12 cellular contexts compared by ENCODE assay signal in genomic region chr5:67305913-67306710, GRCh38.
DNase-seq lines count a peak whose midpoint lies in the region; ATAC-seq and TF ChIP-seq lines count a peak whose summit lies in the region.
"Had no signal": no experiment of that assay in that cellular context is flagged by ENCODE, and none has a peak within 500 bp of the region (broad histone marks: within the 10 kb centered on the region; RNA-seq: fewer than 3 reads in every experiment).

No MANE protein-coding gene starts in this region.

- no peak overlapping the region for H2AK5ac ChIP-seq in mesenchymal stem cell (ENCODE audit: low read length, severe bottlenecking)

- no peak for DNase-seq in breast epithelium (ENCODE audit: low spot score in 2 of 2)
- peak; percentile 47 for DNase-seq in mesenchymal stem cell
- DNase-seq in globus pallidus (ENCODE audit: low spot score) = no peak
- DNase-seq in NCI-H1092 (lab: John Stamatoyannopoulos, UW) = no peak
- no peak for DNase-seq in T-helper 17 cell
- DNase-seq: effector CD4-positive, alpha-beta T cell; NCI-H82; T1000 had no signal

- TF ChIP-seq CTCF in Loucy (conservative IDR thresholded peaks at IDR 0.05; ENCODE audit: low read length) = no peak
- no peak for TF ChIP-seq CTCF in breast epithelium (IDR thresholded peaks at IDR 0.05)

- no peaks in the 10 kb centered on the region for H3K27me3 Mint-ChIP-seq in T-helper 17 cell

- H3K79me1 ChIP-seq in mesenchymal stem cell (replicated peaks; ENCODE audit: low read length, poor library complexity, severe bottlenecking) = no peaks in the 10 kb centered on the region

- H4K8ac ChIP-seq in mesenchymal stem cell (ENCODE audit: low read length) = peak overlapping the region; percentile 87

- no peak overlapping the region for H3K27ac Mint-ChIP-seq in T-helper 17 cell

- no peaks in the 10 kb centered on the region for H3K9me2 ChIP-seq in Loucy (replicated peaks; ENCODE audit: low read depth, low read length)

- no peak overlapping the region for H3K4me3 Mint-ChIP-seq in T-helper 17 cell

- H2BK5ac ChIP-seq in mesenchymal stem cell (ENCODE audit: low read depth, low read length, poor library complexity, severe bottlenecking) = no peak overlapping the region

- peak overlapping the region; percentile 90 to 94 for H3K18ac ChIP-seq in mesenchymal stem cell (ENCODE audit: low read depth in 1 of 2, low read length in 2 of 2)

- H3K4me2 ChIP-seq in BLaER1 treated with 17β-estradiol and CSF1 and Interleukin-3, amounts not matched to agents 10 nM and 100 nM = peak overlapping the region in 6 of 11 experiments; percentile 2 to 69 (median 56); a peak in 10 of 22 replicates
- H3K4me2 ChIP-seq in Loucy (ENCODE audit: low read depth, low read length, poor library complexity, severe bottlenecking) (peak overlapping the region; percentile 24), mesenchymal stem cell (ENCODE audit: low read length, poor library complexity, severe bottlenecking) (no peak overlapping the region)
- H3K4me2 ChIP-seq: BLaER1 had no signal

- peak overlapping the region; percentile 55 for H2BK15ac ChIP-seq in mesenchymal stem cell (ENCODE audit: low read depth, poor library complexity, severe bottlenecking)

- no peak for ATAC-seq in T-helper 17 cell
- ATAC-seq in HG03025 (IDR thresholded peaks at IDR 0.05; ENCODE audit: low FRiP score, unreplicated experiment) = no peak

- no peak for TF ChIP-seq POLR2A in breast epithelium (IDR thresholded peaks at IDR 0.05)

- H3K4me1 ChIP-seq in BLaER1 treated with 17β-estradiol and CSF1 and Interleukin-3, amounts not matched to agents 10 nM and 100 nM = peaks cover 5 to 77% (median 11%) of the 10 kb centered on the region in 10 experiments
- H3K4me1 ChIP-seq in Loucy (ENCODE audit: insufficient read depth, low read length, poor library complexity, severe bottlenecking) = peaks cover 48% of the 10 kb centered on the region
- H3K4me1 ChIP-seq in breast epithelium = peaks cover 0 to 7% of the 10 kb centered on the region in 2 donors
- peaks cover 4% of the 10 kb centered on the region for H3K4me1 ChIP-seq in mesenchymal stem cell (ENCODE audit: control insufficient read depth, insufficient read depth, low read depth, low read length)

- intact Hi-C loops in breast epithelium (cut with DNase I; ENCODE audit: low total_unique reads) = no loop called here

- peak overlapping the region; percentile 84 to 94 for H3K4ac ChIP-seq in mesenchymal stem cell (ENCODE audit: low read depth in 1 of 2, low read length in 2 of 2)

- peaks cover 0 to 13% (median 0%) of the 10 kb centered on the region in 11 experiments; a peak in 6 of 22 replicates for H3K9me3 ChIP-seq in BLaER1 treated with 17β-estradiol and CSF1 and Interleukin-3, amounts not matched to agents 10 nM and 100 nM (replicated peaks in 1 of 11)
- H3K9me3 ChIP-seq in Loucy (ENCODE audit: insufficient read depth, low read depth, low read length) (no peaks in the 10 kb centered on the region), breast epithelium (no peaks in the 10 kb centered on the region), mesenchymal stem cell (ENCODE audit: control insufficient read depth, low read length) (peaks cover 3% of the 10 kb centered on the region), T-helper 17 cell (ENCODE audit: control insufficient read depth, low read length, poor library complexity, severe bottlenecking) (no peaks in the 10 kb centered on the region)
- H3K9me3 ChIP-seq: BLaER1 had no signal

- H3K36me3 Mint-ChIP-seq in T-helper 17 cell (ENCODE audit: low read depth) = peaks cover 2% of the 10 kb centered on the region

- H3K27ac ChIP-seq in BLaER1 treated with 17β-estradiol and CSF1 and Interleukin-3, amounts not matched to agents 10 nM and 100 nM = no peak overlapping the region
- H3K27ac ChIP-seq in breast epithelium (peak overlapping the region; percentile 65 to 82), mesenchymal stem cell (ENCODE audit: low read length, poor library complexity, severe bottlenecking) (no peak overlapping the region)
- H3K27ac ChIP-seq: BLaER1 had no signal

- H3K36me3 ChIP-seq in BLaER1 treated with 17β-estradiol and CSF1 and Interleukin-3, amounts not matched to agents 10 nM and 100 nM = no peaks in the 10 kb centered on the region
- H3K36me3 ChIP-seq in Loucy (ENCODE audit: insufficient read depth, low read length) (no peaks in the 10 kb centered on the region), breast epithelium (no peaks in the 10 kb centered on the region), mesenchymal stem cell (ENCODE audit: control insufficient read depth in 1 of 2, insufficient read depth in 2 of 2, low read depth in 1 of 2, low read length in 2 of 2) (no peaks in the 10 kb centered on the region)
- H3K36me3 ChIP-seq: BLaER1 had no signal

- no peaks in the 10 kb centered on the region for H3K4me1 Mint-ChIP-seq in T-helper 17 cell

- no peaks in the 10 kb centered on the region for H4K20me1 ChIP-seq in BLaER1 treated with 17β-estradiol and CSF1 and Interleukin-3, amounts not matched to agents 10 nM and 100 nM
- no peaks in the 10 kb centered on the region for H4K20me1 ChIP-seq in Loucy (ENCODE audit: insufficient read depth, low read length, poor library complexity, severe bottlenecking)
- H4K20me1 ChIP-seq: BLaER1 had no signal

- no peaks in the 10 kb centered on the region for H3K79me2 ChIP-seq in Loucy (ENCODE audit: insufficient read depth, low read length)

- peak overlapping the region; percentile 81 to 100 for H2BK12ac ChIP-seq in mesenchymal stem cell (ENCODE audit: low read length in 2 of 2)

- H2AFZ ChIP-seq in Loucy (ENCODE audit: low read length) = no peak overlapping the region
- H2AFZ ChIP-seq in mesenchymal stem cell (ENCODE audit: low read depth, low read length) = no peak overlapping the region

- H3K14ac ChIP-seq in mesenchymal stem cell (ENCODE audit: low read length in 2 of 2) = peak overlapping the region in 1 of 2 experiments; percentile 82

- H3K4me3 ChIP-seq in BLaER1 treated with 17β-estradiol and CSF1 and Interleukin-3, amounts not matched to agents 10 nM and 100 nM = no peak overlapping the region
- H3K4me3 ChIP-seq in Loucy (ENCODE audit: low read length, poor library complexity, severe bottlenecking) (no peak overlapping the region), breast epithelium (no peak overlapping the region), mesenchymal stem cell (ENCODE audit: insufficient read depth in 1 of 2, low read depth in 1 of 2, low read length in 2 of 2) (no peak overlapping the region)
- H3K4me3 ChIP-seq: BLaER1 had no signal

- H3K9ac ChIP-seq in BLaER1 treated with 17β-estradiol and CSF1 and Interleukin-3, amounts not matched to agents 10 nM and 100 nM = no peak overlapping the region
- H3K9ac ChIP-seq in Loucy (ENCODE audit: low read depth, low read length, poor library complexity, severe bottlenecking) (no peak overlapping the region), mesenchymal stem cell (ENCODE audit: low read length) (peak overlapping the region; percentile 50)
- H3K9ac ChIP-seq: BLaER1 had no signal

- peak overlapping the region in 1 of 2 experiments; percentile 63 for H3K23ac ChIP-seq in mesenchymal stem cell (ENCODE audit: low read length in 2 of 2)

- 80% methylated on average over 8 of the region's 9 CpGs for WGBS in mesenchymal stem cell

- no peaks in the 10 kb centered on the region for H3F3A ChIP-seq in Loucy (ENCODE audit: low read depth)

- H2BK120ac ChIP-seq in mesenchymal stem cell (ENCODE audit: low read depth, low read length) = peak overlapping the region; percentile 88

- peak overlapping the region; percentile 98 for H4K91ac ChIP-seq in mesenchymal stem cell (ENCODE audit: low read length)

- no peaks in the 10 kb centered on the region for H3K27me3 ChIP-seq in BLaER1 treated with 17β-estradiol and CSF1 and Interleukin-3, amounts not matched to agents 10 nM and 100 nM
- H3K27me3 ChIP-seq in Loucy (ENCODE audit: insufficient read depth, low read length, poor library complexity, severe bottlenecking) (no peaks in the 10 kb centered on the region), breast epithelium (no peaks in the 10 kb centered on the region), mesenchymal stem cell (ENCODE audit: control insufficient read depth in 1 of 2, insufficient read depth in 1 of 2, low read length in 2 of 2) (no peaks in the 10 kb centered on the region)
- H3K27me3 ChIP-seq: BLaER1 had no signal

Comparison
In these comparisons a context has a peak if more than half of its experiments do, and no peak if none do; other contexts are left out.
1. H3K27ac ChIP-seq: peak in breast epithelium (2 of 2); none in BLaER1 treated with 17β-estradiol and CSF1 and Interleukin-3, amounts not matched to agents 10 nM and 100 nM (0 of 11) and mesenchymal stem cell (single experiment).